40 cellular contexts compared by ENCODE assay signal in genomic region chr2:1950474-1950873, GRCh38.
"Had no signal": no experiment of that assay in that cellular context is flagged by ENCODE, and none has a peak within 500 bp of the region (broad histone marks: within the 10 kb centered on the region; RNA-seq: fewer than 3 reads in every experiment).

No MANE protein-coding gene starts in this region.

- H3K27me3 ChIP-seq: ascending aorta, MG63, Peyer's patch had no signal

- H3K27ac ChIP-seq: ascending aorta, cardiac muscle cell, Peyer's patch, VCaP had no signal

- H3K4me3 ChIP-seq: ascending aorta, cardiac muscle cell, MG63, Peyer's patch had no signal

- H3K4me1 ChIP-seq: ascending aorta, Peyer's patch had no signal

- H3K27ac Mint-ChIP-seq: activated B cell treated with CpG ODN at 0.5 μM for 24 hours; activated CD4-positive, alpha-beta memory T cell treated with anti-CD3 and anti-CD28 coated beads for 36 hours; activated CD8-positive, alpha-beta memory T cell treated with anti-CD3 and anti-CD28 coated beads, Interleukin-2, amount 10 ng/mL, durations not matched to agents 7 days and 5 days; activated naive CD8-positive, alpha-beta T cell treated with anti-CD3 and anti-CD28 coated beads for 36 hours; activated T-cell treated with anti-CD3 and anti-CD28 coated beads, Interleukin-2, amount 50 U/mL, for 72 hours; activated T-helper 17 cell treated with anti-CD3 and anti-CD28 coated beads, Interleukin-2, amount 50 U/mL, for 72 hours had no signal

- H3K9me3 Mint-ChIP-seq: activated B cell treated with CpG ODN at 0.5 μM for 24 hours; activated CD4-positive, alpha-beta memory T cell treated with anti-CD3 and anti-CD28 coated beads for 36 hours; activated naive CD8-positive, alpha-beta T cell treated with anti-CD3 and anti-CD28 coated beads for 36 hours; activated T-cell treated with anti-CD3 and anti-CD28 coated beads, Interleukin-2, amount 50 U/mL, for 72 hours; activated T-helper 17 cell treated with anti-CD3 and anti-CD28 coated beads, Interleukin-2, amount 50 U/mL, for 72 hours had no signal

- DNase-seq: activated B cell treated with CpG ODN at 0.5 μM for 24 hours; activated CD4-positive, alpha-beta memory T cell treated with anti-CD3 and anti-CD28 coated beads for 36 hours; activated CD4-positive, alpha-beta T cell treated with anti-CD3 and anti-CD28 coated beads for 4 hours; activated CD4-positive, alpha-beta T cell treated with anti-CD3 and anti-CD28 coated beads, Interleukin-2, amount 50 U/mL, for 1 hour; activated CD4-positive, CD25-positive, alpha-beta regulatory T cell treated with anti-CD3 and anti-CD28 coated beads, Interleukin-2, amount 50 U/mL, for 72 hours; activated CD8-positive, alpha-beta memory T cell treated with anti-CD3 and anti-CD28 coated beads, Interleukin-2, amount 10 ng/mL, durations not matched to agents 7 days and 5 days; activated effector memory CD4-positive, alpha-beta T cell treated with anti-CD3 and anti-CD28 coated beads, Interleukin-2, amount 50 U/mL, for 16 hours; activated naive CD4-positive, alpha-beta T cell; activated naive CD4-positive, alpha-beta T cell treated with anti-CD3 and anti-CD28 coated beads, Interleukin-2, amount 50 U/mL, for 16 hours; activated naive CD8-positive, alpha-beta T cell treated with anti-CD3 and anti-CD28 coated beads for 36 hours; activated T-cell treated with anti-CD3 and anti-CD28 coated beads, Interleukin-2, amount 50 U/mL, for 1 hour; activated T-cell treated with anti-CD3 and anti-CD28 coated beads, Interleukin-2, amount 50 U/mL, for 72 hours; amniotic stem cell; Kasumi-1; KG1; MG63; NCI-H1048; NCI-H1436 treated with DMSO at 0.1 percent for 48 hours; NCI-H187; NCI-H2029 treated with DMSO at 0.1 percent for 48 hours; NCI-H2107; NCI-H2171; NCI-H510A; NCI-H526; NCI-H748 treated with DMSO at 0.1 percent for 48 hours; NK-92 treated with Interleukin-12 subunit alpha and Interleukin-12 subunit beta, amount 100 ng/mL, for 24 hours; PC-3; Peyer's patch; RPMI8226; SIG-M5; SW 1271; T-helper 1 cell; T-helper 2 cell; T-helper 9 cell had no signal

- H3K36me3 Mint-ChIP-seq: activated CD4-positive, alpha-beta memory T cell treated with anti-CD3 and anti-CD28 coated beads for 36 hours; activated CD8-positive, alpha-beta memory T cell treated with anti-CD3 and anti-CD28 coated beads, Interleukin-2, amount 10 ng/mL, durations not matched to agents 7 days and 5 days; activated naive CD8-positive, alpha-beta T cell treated with anti-CD3 and anti-CD28 coated beads for 36 hours had no signal

- H3K36me3 ChIP-seq: ascending aorta, cardiac muscle cell, MG63, Peyer's patch had no signal

- H3K4me3 Mint-ChIP-seq: activated B cell treated with CpG ODN at 0.5 μM for 24 hours; activated CD4-positive, alpha-beta memory T cell treated with anti-CD3 and anti-CD28 coated beads for 36 hours; activated CD8-positive, alpha-beta memory T cell treated with anti-CD3 and anti-CD28 coated beads, Interleukin-2, amount 10 ng/mL, durations not matched to agents 7 days and 5 days; activated naive CD8-positive, alpha-beta T cell treated with anti-CD3 and anti-CD28 coated beads for 36 hours; activated T-cell treated with anti-CD3 and anti-CD28 coated beads, Interleukin-2, amount 50 U/mL, for 72 hours; activated T-helper 17 cell treated with anti-CD3 and anti-CD28 coated beads, Interleukin-2, amount 50 U/mL, for 72 hours had no signal

- ATAC-seq: activated CD8-positive, alpha-beta memory T cell treated with anti-CD3 and anti-CD28 coated beads, Interleukin-2, amount 10 ng/mL, durations not matched to agents 7 days and 5 days; activated T-cell treated with anti-CD3 and anti-CD28 coated beads, Interleukin-2, amount 50 U/mL, for 72 hours; activated T-helper 17 cell treated with anti-CD3 and anti-CD28 coated beads, Interleukin-2, amount 50 U/mL, for 72 hours; PC-3; Right ventricle myocardium inferior; SK-N-SH treated with all-trans-retinoic acid at 6 μM for 48 hours had no signal

- H3K9me3 ChIP-seq: ascending aorta, MG63, Peyer's patch had no signal

- H3K4me1 Mint-ChIP-seq: activated B cell treated with CpG ODN at 0.5 μM for 24 hours; activated CD8-positive, alpha-beta memory T cell treated with anti-CD3 and anti-CD28 coated beads, Interleukin-2, amount 10 ng/mL, durations not matched to agents 7 days and 5 days; activated naive CD8-positive, alpha-beta T cell treated with anti-CD3 and anti-CD28 coated beads for 36 hours; activated T-helper 17 cell treated with anti-CD3 and anti-CD28 coated beads, Interleukin-2, amount 50 U/mL, for 72 hours had no signal
